ENCODE assay signal across 9 cellular contexts in the genomic region with DNA sequence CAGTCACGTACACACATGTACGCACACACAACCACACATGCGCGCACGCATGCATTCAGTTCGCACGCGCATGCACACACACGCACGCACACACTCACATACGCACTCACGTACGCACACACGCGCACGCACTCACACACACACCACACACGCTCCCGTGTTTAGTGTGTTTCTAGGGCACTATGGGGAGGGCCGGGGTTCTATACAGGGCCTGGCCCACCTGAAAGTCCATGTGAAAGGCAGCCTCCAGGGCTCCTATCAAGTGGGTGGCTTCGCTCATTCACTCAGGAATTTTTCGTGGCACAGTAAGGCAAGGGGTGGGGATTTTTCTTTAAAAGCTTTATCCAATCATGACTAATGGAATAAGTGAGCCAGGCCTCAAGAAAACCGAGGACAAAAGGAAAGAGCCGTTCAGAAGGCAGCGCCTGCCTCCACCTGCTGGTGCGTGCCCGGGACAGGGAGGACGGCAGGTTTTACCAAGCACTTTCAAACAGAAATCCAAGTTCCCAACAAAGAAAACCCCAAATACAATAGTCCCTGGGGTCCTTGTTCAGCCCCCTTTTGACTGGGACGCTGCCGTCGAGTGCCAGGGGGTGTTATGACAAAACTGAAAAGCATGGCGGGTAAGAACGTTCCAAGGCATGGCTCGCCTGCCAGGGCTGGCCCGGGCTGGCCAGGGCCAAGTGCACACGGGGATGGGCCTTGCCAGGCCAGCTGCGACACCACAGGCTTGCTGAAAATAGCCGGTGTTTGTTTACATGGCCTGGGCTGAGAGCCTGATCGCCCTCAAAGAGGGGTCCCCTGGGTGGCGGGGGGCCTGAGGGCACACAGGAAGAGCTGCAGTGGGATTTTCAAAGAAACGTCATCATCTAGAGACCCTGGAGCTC.
DNase-seq lines count a peak whose midpoint lies in the region; ATAC-seq and TF ChIP-seq lines count a peak whose summit lies in the region.
"Had no signal": no experiment of that assay in that cellular context is flagged by ENCODE, and none has a peak within 500 bp of the region (broad histone marks: within the 10 kb centered on the region; RNA-seq: fewer than 3 reads in every experiment).

No MANE protein-coding gene starts in this region.

- ATAC-seq in naive thymus-derived CD8-positive, alpha-beta T cell, result no peak
- ATAC-seq in GM18520 (IDR thresholded peaks at IDR 0.05; ENCODE audit: unreplicated experiment) (no peak), GM21367 (IDR thresholded peaks at IDR 0.05; ENCODE audit: unreplicated experiment) (no peak)
- ATAC-seq: activated T-cell treated with anti-CD3 and anti-CD28 coated beads, Interleukin-2, amount 50 U/mL, for 72 hours had no signal

- BruUV-seq in Caco-2 (replicated peaks; lab: Mats Ljungman, UMichigan), result no TSS peak

- H3K27me3 ChIP-seq in esophagus (ENCODE audit: control insufficient read depth in 1 of 2, insufficient read depth in 2 of 2, low read length in 2 of 2), result no peaks in the 10 kb centered on the region
- no peaks in the 10 kb centered on the region for H3K27me3 ChIP-seq in Caco-2 (replicated peaks; ENCODE audit: control insufficient read depth, insufficient read depth, low read length)

- H3K36me3 Mint-ChIP-seq in naive thymus-derived CD8-positive, alpha-beta T cell, result no peaks in the 10 kb centered on the region
- no peaks in the 10 kb centered on the region for H3K36me3 Mint-ChIP-seq in Caco-2 (ENCODE audit: insufficient read depth, unreplicated experiment)

- POLR2A ChIA-PET in naive thymus-derived CD8-positive, alpha-beta T cell (lab: Charles Lee), result interaction anchor here (0.5 to 11.6 kb wide), 4 partner anchors 9 to 140 kb away, joined by 3 to 98 read pairs (median 8); no protein-coding TSS in a partner anchor
- POLR2A ChIA-PET in Caco-2 (lab: Charles Lee), result interaction anchor here (0.6 kb wide), 1 partner anchor 18 kb away, joined by 4 read pairs; no protein-coding TSS in a partner anchor

- H3K36me3 ChIP-seq in esophagus (ENCODE audit: control insufficient read depth in 2 of 2, insufficient read depth in 2 of 2, low read length in 1 of 2), result no peaks in the 10 kb centered on the region
- H3K36me3 ChIP-seq in Caco-2 (ENCODE audit: control insufficient read depth, insufficient read depth, low read length), result no peaks in the 10 kb centered on the region

- H3K4me1 Mint-ChIP-seq in naive thymus-derived CD8-positive, alpha-beta T cell, result peaks cover 41 to 85% (median 77%) of the 10 kb centered on the region in 4 donors
- H3K4me1 Mint-ChIP-seq in Caco-2 (ENCODE audit: low read depth, unreplicated experiment), result no peaks in the 10 kb centered on the region

- TF ChIP-seq CTCF in AG10803 (conservative IDR thresholded peaks at IDR 0.05; ENCODE audit: low read length) (peak; percentile 33), Caco-2 (IDR thresholded peaks at IDR 0.05; ENCODE audit: insufficient read depth in 1 of 2, low read depth in 1 of 2, low read length in 1 of 2, severe bottlenecking in 1 of 2, unreplicated experiment in 1 of 2) (no peak)

- DNase-seq in AG10803 (ENCODE audit: low read depth), result no peak
- DNase-seq in NCI-H1105 treated with DMSO at 0.1 percent for 48 hours (lab: John Stamatoyannopoulos, UW), result peak; percentile 62
- DNase-seq in naive thymus-derived CD8-positive, alpha-beta T cell, result peak in 1 of 10 donors; percentile 32
- no peak for DNase-seq in Caco-2
- DNase-seq in NOMO-1 (lab: John Stamatoyannopoulos, UW; ENCODE audit: unreplicated experiment in 2 of 2), result no peak
- DNase-seq: activated T-cell treated with anti-CD3 and anti-CD28 coated beads, Interleukin-2, amount 50 U/mL, for 72 hours had no signal

- H3K4me1 ChIP-seq in esophagus (ENCODE audit: control insufficient read depth in 2 of 2, insufficient read depth in 2 of 2, low read length in 1 of 2) (peaks cover 10 to 22% of the 10 kb centered on the region in 2 donors), Caco-2 (peaks cover 9% of the 10 kb centered on the region)

- intact Hi-C loops in Caco-2 (cut with micrococcal nuclease; ENCODE audit: unreplicated experiment), result no loop called here

- H3K27ac Mint-ChIP-seq in naive thymus-derived CD8-positive, alpha-beta T cell, result peak overlapping the region in 9 of 10 donors; percentile 41 to 99 (median 85)
- H3K27ac Mint-ChIP-seq in Caco-2 (ENCODE audit: unreplicated experiment), result no peak overlapping the region

- H3K9me3 Mint-ChIP-seq in naive thymus-derived CD8-positive, alpha-beta T cell, result no peaks in the 10 kb centered on the region
- H3K9me3 Mint-ChIP-seq in Caco-2 (ENCODE audit: unreplicated experiment), result no peaks in the 10 kb centered on the region
- H3K9me3 Mint-ChIP-seq: activated T-cell treated with anti-CD3 and anti-CD28 coated beads, Interleukin-2, amount 50 U/mL, for 72 hours had no signal

- H3K27me3 Mint-ChIP-seq in naive thymus-derived CD8-positive, alpha-beta T cell, result no peaks in the 10 kb centered on the region
- H3K27me3 Mint-ChIP-seq in Caco-2 (ENCODE audit: insufficient read depth, unreplicated experiment), result no peaks in the 10 kb centered on the region

- peak overlapping the region in 1 of 10 donors; percentile 20 for H3K4me3 Mint-ChIP-seq in naive thymus-derived CD8-positive, alpha-beta T cell
- no peak overlapping the region for H3K4me3 Mint-ChIP-seq in Caco-2 (ENCODE audit: unreplicated experiment)

- H3K9me3 ChIP-seq in esophagus (ENCODE audit: control insufficient read depth in 2 of 2, insufficient read depth in 1 of 2, low read depth in 1 of 2, low read length in 1 of 2) (no peaks in the 10 kb centered on the region), Caco-2 (no peaks in the 10 kb centered on the region)

- 52 to 61% methylated on average over 40 of the region's 40 CpGs for WGBS in esophagus, 2 donors

- peak overlapping the region; percentile 77 to 96 for H3K27ac ChIP-seq in esophagus (ENCODE audit: low read depth in 2 of 2, low read length in 1 of 2)

- CTCF ChIA-PET in Caco-2 (lab: Charles Lee), result interaction anchor here (0.6 kb wide), 1 partner anchor 706 kb away, joined by 3 read pairs; no protein-coding TSS in a partner anchor

- H3K4me3 ChIP-seq in AG10803 (ENCODE audit: low read length), result no peak overlapping the region
- H3K4me3 ChIP-seq in esophagus (ENCODE audit: low read depth in 1 of 2, low read length in 2 of 2), result no peak overlapping the region
- H3K4me3 ChIP-seq in Caco-2 (ENCODE audit: low read depth, low read length), result no peak overlapping the region
